In the genomic region with DNA sequence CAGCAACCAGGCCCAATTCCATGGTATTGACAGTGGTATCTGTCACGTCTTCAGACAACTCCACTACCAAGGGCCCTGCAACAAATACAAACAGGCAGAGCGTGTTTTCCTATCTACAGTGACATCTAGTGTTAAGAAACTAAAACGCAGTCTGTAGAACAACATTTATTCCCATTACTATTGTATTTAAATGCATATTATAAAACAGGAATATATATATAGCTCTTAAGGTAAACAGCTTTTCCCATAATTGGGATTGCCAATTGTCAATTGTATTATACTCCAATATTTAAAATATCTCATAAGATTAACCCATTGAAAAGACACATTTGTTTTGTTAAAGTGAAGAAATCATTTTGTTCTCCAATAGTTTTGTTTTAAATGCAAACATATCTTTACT, we compare ENCODE assay signal across 8 cellular contexts.
DNase-seq lines count a peak whose midpoint lies in the region; ATAC-seq and TF ChIP-seq lines count a peak whose summit lies in the region.

No MANE protein-coding gene starts in this region.

- H3K9me3 ChIP-seq in uterus = no peaks in the 10 kb centered on the region

- TF ChIP-seq CTCF in uterus (IDR thresholded peaks at IDR 0.05) = peak; percentile 50 to 57 (median 51)

- intact Hi-C loops in uterus (cut with DNase I; ENCODE audit: low total_unique reads) = no loop called here

- no peaks in the 10 kb centered on the region for H3K27me3 ChIP-seq in uterus

- H3K27ac ChIP-seq in uterus = no peak overlapping the region

- H3K4me1 Mint-ChIP-seq in activated CD4-positive, alpha-beta T cell treated with anti-CD3 and anti-CD28 coated beads, Interleukin-2, amount 10 ng/mL, durations not matched to agents 7 days and 5 days = peaks cover 10% of the 10 kb centered on the region

- no peak overlapping the region for H3K4me3 ChIP-seq in uterus

- no peaks in the 10 kb centered on the region for H3K36me3 Mint-ChIP-seq in activated CD4-positive, alpha-beta T cell treated with anti-CD3 and anti-CD28 coated beads, Interleukin-2, amount 10 ng/mL, durations not matched to agents 7 days and 5 days (ENCODE audit: low read depth)

- no peak for TF ChIP-seq POLR2A in uterus (IDR thresholded peaks at IDR 0.05)

- no peak overlapping the region for H3K4me3 Mint-ChIP-seq in activated CD4-positive, alpha-beta T cell treated with anti-CD3 and anti-CD28 coated beads, Interleukin-2, amount 10 ng/mL, durations not matched to agents 7 days and 5 days

- no peaks in the 10 kb centered on the region for H3K9me3 Mint-ChIP-seq in activated CD4-positive, alpha-beta T cell treated with anti-CD3 and anti-CD28 coated beads, Interleukin-2, amount 10 ng/mL, durations not matched to agents 7 days and 5 days

- no peaks in the 10 kb centered on the region for H3K4me1 ChIP-seq in uterus

- H3K36me3 ChIP-seq in uterus = no peaks in the 10 kb centered on the region

- no peak overlapping the region for H3K27ac Mint-ChIP-seq in activated CD4-positive, alpha-beta T cell treated with anti-CD3 and anti-CD28 coated beads, Interleukin-2, amount 10 ng/mL, durations not matched to agents 7 days and 5 days

- POLR2A ChIA-PET in activated CD4-positive, alpha-beta T cell treated with anti-CD3 and anti-CD28 coated beads, Interleukin-2, amount 10 ng/mL, durations not matched to agents 7 days and 5 days (lab: Charles Lee) = no interaction called here

- CTCF ChIA-PET in activated CD4-positive, alpha-beta T cell treated with anti-CD3 and anti-CD28 coated beads, Interleukin-2, amount 10 ng/mL, durations not matched to agents 7 days and 5 days (lab: Charles Lee) = no interaction called here

- ATAC-seq in HG03159 (IDR thresholded peaks at IDR 0.05; ENCODE audit: unreplicated experiment) (peak; percentile 64), HG03135 (IDR thresholded peaks at IDR 0.05; ENCODE audit: unreplicated experiment) (no peak)

- in situ Hi-C loops in T47D (cut with HindIII; ENCODE audit: low pct_unique_long_range_greater_than_20kb, low sequenced_read_pairs) = no loop called here

- H3K27me3 Mint-ChIP-seq in activated CD4-positive, alpha-beta T cell treated with anti-CD3 and anti-CD28 coated beads, Interleukin-2, amount 10 ng/mL, durations not matched to agents 7 days and 5 days = no peaks in the 10 kb centered on the region

- peak; percentile 13 for DNase-seq in activated CD4-positive, alpha-beta T cell treated with anti-CD3 and anti-CD28 coated beads, Interleukin-2, amount 10 ng/mL, durations not matched to agents 7 days and 5 days
- no peak for DNase-seq in activated CD4-positive, alpha-beta T cell treated with anti-CD3 and anti-CD28 coated beads, Interleukin-2, amount 50 U/mL, for 1 hour
- peak; percentile 4 for DNase-seq in NCI-H524 treated with DMSO at 0.1 percent for 48 hours (lab: John Stamatoyannopoulos, UW)
- DNase-seq in T47D (ENCODE audit: low read depth in 1 of 2, low spot score in 1 of 2) = peak; percentile 21 to 76
- peak; percentile 24 for DNase-seq in kidney glomerular epithelial cell (lab: John Stamatoyannopoulos, UW)
- DNase-seq in uterus = no peak

Comparison
In these comparisons a context has a peak if more than half of its experiments do, and no peak if none do; other contexts are left out.
1. DNase-seq: peak in activated CD4-positive, alpha-beta T cell treated with anti-CD3 and anti-CD28 coated beads, Interleukin-2, amount 10 ng/mL, durations not matched to agents 7 days and 5 days (single experiment), NCI-H524 treated with DMSO at 0.1 percent for 48 hours (single experiment), T47D (2 of 2) and kidney glomerular epithelial cell (single experiment); none in activated CD4-positive, alpha-beta T cell treated with anti-CD3 and anti-CD28 coated beads, Interleukin-2, amount 50 U/mL, for 1 hour (single experiment) and uterus (0 of 2).